Comparison of ENCODE assay signal across 13 cellular contexts in the genomic region with DNA sequence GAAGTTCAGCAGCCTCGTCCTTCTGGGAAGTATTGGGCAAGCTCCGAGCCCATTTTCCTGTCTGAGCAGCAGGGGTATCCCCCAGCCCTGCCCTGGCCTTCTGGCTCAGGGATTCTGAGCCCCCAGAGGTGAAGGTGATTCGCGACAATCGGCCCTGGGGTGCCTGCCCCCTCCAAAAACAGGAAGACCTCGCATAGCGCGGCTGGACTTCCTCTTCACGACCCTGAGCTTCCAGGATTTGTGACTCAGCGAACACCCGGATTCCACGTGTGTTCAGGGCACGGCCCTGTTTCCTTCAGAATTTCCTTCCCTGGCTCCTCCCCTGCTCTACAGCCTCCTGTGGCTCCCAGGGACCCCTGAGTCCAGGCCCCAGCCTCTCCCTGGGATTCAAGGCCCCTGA. TPM values are rescaled to one million over a fixed set of nuclear protein-coding genes. Genes with fewer than 3 reads are reported as not detected.
DNase-seq lines count a peak whose midpoint lies in the region; ATAC-seq and TF ChIP-seq lines count a peak whose summit lies in the region.
"Had no signal": no experiment of that assay in that cellular context is flagged by ENCODE, and none has a peak within 500 bp of the region (broad histone marks: within the 10 kb centered on the region; RNA-seq: fewer than 3 reads in every experiment).

A gene with protein sequence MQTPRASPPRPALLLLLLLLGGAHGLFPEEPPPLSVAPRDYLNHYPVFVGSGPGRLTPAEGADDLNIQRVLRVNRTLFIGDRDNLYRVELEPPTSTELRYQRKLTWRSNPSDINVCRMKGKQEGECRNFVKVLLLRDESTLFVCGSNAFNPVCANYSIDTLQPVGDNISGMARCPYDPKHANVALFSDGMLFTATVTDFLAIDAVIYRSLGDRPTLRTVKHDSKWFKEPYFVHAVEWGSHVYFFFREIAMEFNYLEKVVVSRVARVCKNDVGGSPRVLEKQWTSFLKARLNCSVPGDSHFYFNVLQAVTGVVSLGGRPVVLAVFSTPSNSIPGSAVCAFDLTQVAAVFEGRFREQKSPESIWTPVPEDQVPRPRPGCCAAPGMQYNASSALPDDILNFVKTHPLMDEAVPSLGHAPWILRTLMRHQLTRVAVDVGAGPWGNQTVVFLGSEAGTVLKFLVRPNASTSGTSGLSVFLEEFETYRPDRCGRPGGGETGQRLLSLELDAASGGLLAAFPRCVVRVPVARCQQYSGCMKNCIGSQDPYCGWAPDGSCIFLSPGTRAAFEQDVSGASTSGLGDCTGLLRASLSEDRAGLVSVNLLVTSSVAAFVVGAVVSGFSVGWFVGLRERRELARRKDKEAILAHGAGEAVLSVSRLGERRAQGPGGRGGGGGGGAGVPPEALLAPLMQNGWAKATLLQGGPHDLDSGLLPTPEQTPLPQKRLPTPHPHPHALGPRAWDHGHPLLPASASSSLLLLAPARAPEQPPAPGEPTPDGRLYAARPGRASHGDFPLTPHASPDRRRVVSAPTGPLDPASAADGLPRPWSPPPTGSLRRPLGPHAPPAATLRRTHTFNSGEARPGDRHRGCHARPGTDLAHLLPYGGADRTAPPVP (minus strand): TSS at position 116 of the 400 bp plus-strand sequence. CDS start 1,227 bp downstream, outside the sequence.

- CTCF ChIA-PET in WTC11 (lab: Charles Lee): interaction anchor here (1.0 to 3.2 kb wide), 8 partner anchors 8 to 77 kb away, joined by 3 to 28 read pairs (median 10); a partner anchor contains a TSS

- H3K27ac Mint-ChIP-seq in WTC11: no peak within 1 kb of the TSS
- H3K27ac Mint-ChIP-seq in nephron: no peak within 1 kb of the TSS
- H3K27ac Mint-ChIP-seq in activated T-helper 2 cell treated with anti-CD3 and anti-CD28 coated beads, Interferon-gamma antibody, Interleukin-2, Interleukin-4, amounts not matched to agents 10 μg/mL and 5 μg/mL and 100 μg/mL, durations not matched to agents 14 hours and 24 hours and 36 hours: no peak within 1 kb of the TSS
- H3K27ac Mint-ChIP-seq: activated B cell treated with CpG ODN at 0.5 μM for 24 hours; activated naive CD4-positive, alpha-beta T cell treated with anti-CD3 and anti-CD28 coated beads for 36 hours; stimulated activated memory B cell treated with anti-CD40 and anti-IgM and Interleukin-4, amounts not matched to agents 10 μg/mL and 1 μg/mL and 100 μg/mL, for 72 hours had no signal

- H3K9me3 Mint-ChIP-seq in WTC11 (no peaks in the 10 kb centered on the region), nephron (no peaks in the 10 kb centered on the region)
- H3K9me3 Mint-ChIP-seq in activated T-helper 2 cell treated with anti-CD3 and anti-CD28 coated beads, Interferon-gamma antibody, Interleukin-2, Interleukin-4, amounts not matched to agents 10 μg/mL and 5 μg/mL and 100 μg/mL, durations not matched to agents 14 hours and 24 hours and 36 hours: no peaks in the 10 kb centered on the region
- H3K9me3 Mint-ChIP-seq: activated B cell treated with CpG ODN at 0.5 μM for 24 hours; activated naive CD4-positive, alpha-beta T cell treated with anti-CD3 and anti-CD28 coated beads for 36 hours; stimulated activated memory B cell treated with anti-CD40 and anti-IgM and Interleukin-4, amounts not matched to agents 10 μg/mL and 1 μg/mL and 100 μg/mL, for 72 hours had no signal

- DNase-seq in WTC11 (ENCODE audit: low spot score) (no peak), globus pallidus (ENCODE audit: low spot score) (peak; percentile 29), ureter (ENCODE audit: low spot score) (no peak)
- no peak for DNase-seq in activated T-cell treated with anti-CD3 and anti-CD28 coated beads, Interleukin-2, amount 50 U/mL, for 48 hours
- DNase-seq in activated T-helper 2 cell treated with anti-CD3 and anti-CD28 coated beads, Interferon-gamma antibody, Interleukin-2, Interleukin-4, amounts not matched to agents 10 μg/mL and 5 μg/mL and 100 μg/mL, durations not matched to agents 14 hours and 24 hours and 36 hours (ENCODE audit: low spot score): no peak
- DNase-seq: activated B cell treated with CpG ODN at 0.5 μM for 24 hours; activated naive CD4-positive, alpha-beta T cell treated with anti-CD3 and anti-CD28 coated beads for 36 hours; NCI-H2029; stimulated activated CD4-positive, alpha-beta T cell treated with anti-CD3 and anti-CD28 coated beads, Interleukin-12 subunit alpha, Interleukin-12 subunit beta, amount 100 ng/mL, for 4 hours had no signal

- H3K4me1 Mint-ChIP-seq in WTC11 (peaks cover 9% of the 10 kb centered on the region), nephron (no peaks in the 10 kb centered on the region)
- no peaks in the 10 kb centered on the region for H3K4me1 Mint-ChIP-seq in activated T-helper 2 cell treated with anti-CD3 and anti-CD28 coated beads, Interferon-gamma antibody, Interleukin-2, Interleukin-4, amounts not matched to agents 10 μg/mL and 5 μg/mL and 100 μg/mL, durations not matched to agents 14 hours and 24 hours and 36 hours (ENCODE audit: low read depth)

- no peak within 1 kb of the TSS for H3K4me3 Mint-ChIP-seq in WTC11
- H3K4me3 Mint-ChIP-seq in nephron: peak within 1 kb of the TSS in 2 of 3 experiments; percentile 40
- H3K4me3 Mint-ChIP-seq in activated T-helper 2 cell treated with anti-CD3 and anti-CD28 coated beads, Interferon-gamma antibody, Interleukin-2, Interleukin-4, amounts not matched to agents 10 μg/mL and 5 μg/mL and 100 μg/mL, durations not matched to agents 14 hours and 24 hours and 36 hours (ENCODE audit: low read depth): no peak within 1 kb of the TSS
- H3K4me3 Mint-ChIP-seq: activated B cell treated with CpG ODN at 0.5 μM for 24 hours; activated naive CD4-positive, alpha-beta T cell treated with anti-CD3 and anti-CD28 coated beads for 36 hours; stimulated activated memory B cell treated with anti-CD40 and anti-IgM and Interleukin-4, amounts not matched to agents 10 μg/mL and 1 μg/mL and 100 μg/mL, for 72 hours had no signal

- POLR2A ChIA-PET in WTC11 (lab: Charles Lee): no interaction called here

- H3K27me3 Mint-ChIP-seq in WTC11 (ENCODE audit: low read depth) (peaks cover 2% of the 10 kb centered on the region; the same call in 1 of the 2 replicates), nephron (ENCODE audit: low read depth) (peaks cover 3% of the 10 kb centered on the region)
- no peaks in the 10 kb centered on the region for H3K27me3 Mint-ChIP-seq in activated T-helper 2 cell treated with anti-CD3 and anti-CD28 coated beads, Interferon-gamma antibody, Interleukin-2, Interleukin-4, amounts not matched to agents 10 μg/mL and 5 μg/mL and 100 μg/mL, durations not matched to agents 14 hours and 24 hours and 36 hours (ENCODE audit: low read depth)
- H3K27me3 Mint-ChIP-seq: activated B cell treated with CpG ODN at 0.5 μM for 24 hours had no signal

- TF ChIP-seq CTCF in WTC11 (IDR thresholded peaks at IDR 0.05) (no peak), nephron (IDR thresholded peaks at IDR 0.05; ENCODE audit: unreplicated experiment in 3 of 3) (no peak)

- intact Hi-C loops in activated T-helper 2 cell treated with anti-CD3 and anti-CD28 coated beads, Interferon-gamma antibody, Interleukin-2, Interleukin-4, amounts not matched to agents 10 μg/mL and 5 μg/mL and 100 μg/mL, durations not matched to agents 14 hours and 24 hours and 36 hours (cut with micrococcal nuclease): loop anchor here (5.0 kb wide), 1 partner anchor 78 kb away; a partner anchor contains a TSS

- ATAC-seq in WTC11 (no peak), GM18861 (IDR thresholded peaks at IDR 0.05; ENCODE audit: unreplicated experiment) (no peak)
- ATAC-seq: stimulated activated memory B cell treated with anti-CD40 and anti-IgM and Interleukin-4, amounts not matched to agents 10 μg/mL and 1 μg/mL and 100 μg/mL, for 72 hours had no signal

- H3K36me3 Mint-ChIP-seq in WTC11 (peaks cover 6% of the 10 kb centered on the region), nephron (ENCODE audit: low read depth) (peaks cover 5% of the 10 kb centered on the region)
- H3K36me3 Mint-ChIP-seq in activated T-helper 2 cell treated with anti-CD3 and anti-CD28 coated beads, Interferon-gamma antibody, Interleukin-2, Interleukin-4, amounts not matched to agents 10 μg/mL and 5 μg/mL and 100 μg/mL, durations not matched to agents 14 hours and 24 hours and 36 hours (ENCODE audit: low read depth): no peaks in the 10 kb centered on the region
- H3K36me3 Mint-ChIP-seq: stimulated activated memory B cell treated with anti-CD40 and anti-IgM and Interleukin-4, amounts not matched to agents 10 μg/mL and 1 μg/mL and 100 μg/mL, for 72 hours had no signal

TF ChIP-seq in WTC11, 78 proteins besides CTCF, POLR2A, EP300 and RAD21 (continues in another document):
- TF ChIP-seq, protein P1, sequence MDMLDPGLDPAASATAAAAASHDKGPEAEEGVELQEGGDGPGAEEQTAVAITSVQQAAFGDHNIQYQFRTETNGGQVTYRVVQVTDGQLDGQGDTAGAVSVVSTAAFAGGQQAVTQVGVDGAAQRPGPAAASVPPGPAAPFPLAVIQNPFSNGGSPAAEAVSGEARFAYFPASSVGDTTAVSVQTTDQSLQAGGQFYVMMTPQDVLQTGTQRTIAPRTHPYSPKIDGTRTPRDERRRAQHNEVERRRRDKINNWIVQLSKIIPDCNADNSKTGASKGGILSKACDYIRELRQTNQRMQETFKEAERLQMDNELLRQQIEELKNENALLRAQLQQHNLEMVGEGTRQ (CRISPR knock-in tag; IDR thresholded peaks at IDR 0.05): no peak
- no peak for TF ChIP-seq ETV6 (CRISPR knock-in tag; IDR thresholded peaks at IDR 0.05)
- TF ChIP-seq, protein P2, sequence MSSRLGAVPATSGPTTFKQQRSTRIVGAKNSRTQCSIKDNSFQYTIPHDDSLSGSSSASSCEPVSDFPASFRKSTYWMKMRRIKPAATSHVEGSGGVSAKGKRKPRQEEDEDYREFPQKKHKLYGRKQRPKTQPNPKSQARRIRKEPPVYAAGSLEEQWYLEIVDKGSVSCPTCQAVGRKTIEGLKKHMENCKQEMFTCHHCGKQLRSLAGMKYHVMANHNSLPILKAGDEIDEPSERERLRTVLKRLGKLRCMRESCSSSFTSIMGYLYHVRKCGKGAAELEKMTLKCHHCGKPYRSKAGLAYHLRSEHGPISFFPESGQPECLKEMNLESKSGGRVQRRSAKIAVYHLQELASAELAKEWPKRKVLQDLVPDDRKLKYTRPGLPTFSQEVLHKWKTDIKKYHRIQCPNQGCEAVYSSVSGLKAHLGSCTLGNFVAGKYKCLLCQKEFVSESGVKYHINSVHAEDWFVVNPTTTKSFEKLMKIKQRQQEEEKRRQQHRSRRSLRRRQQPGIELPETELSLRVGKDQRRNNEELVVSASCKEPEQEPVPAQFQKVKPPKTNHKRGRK (CRISPR knock-in tag; IDR thresholded peaks at IDR 0.05; ENCODE audit: borderline replicate concordance): no peak
- TF ChIP-seq ZBTB21 (CRISPR knock-in tag; IDR thresholded peaks at IDR 0.05; ENCODE audit: borderline replicate concordance): no peak
- TF ChIP-seq PRRX2 (CRISPR knock-in tag; IDR thresholded peaks at IDR 0.05): no peak
- TF ChIP-seq, protein P3, sequence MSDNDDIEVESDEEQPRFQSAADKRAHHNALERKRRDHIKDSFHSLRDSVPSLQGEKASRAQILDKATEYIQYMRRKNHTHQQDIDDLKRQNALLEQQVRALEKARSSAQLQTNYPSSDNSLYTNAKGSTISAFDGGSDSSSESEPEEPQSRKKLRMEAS (CRISPR knock-in tag; IDR thresholded peaks at IDR 0.05): no peak

RNA-seq across cellular contexts. Expression of the gene that starts here (rescaled TPM):
- total RNA-seq in WTC11 (2021) (45.1 to 52.1 TPM (median 49.1 TPM) in 3 replicates), ureter (12.3 TPM)
- total RNA-seq in activated T-helper 2 cell treated with anti-CD3 and anti-CD28 coated beads, Interferon-gamma antibody, Interleukin-2, Interleukin-4, amounts not matched to agents 10 μg/mL and 5 μg/mL and 100 μg/mL, durations not matched to agents 14 hours and 24 hours and 36 hours: not detected in 2 replicates
- total RNA-seq: epithelial cell of proximal tubule had no signal

Comparison
In these comparisons a context has a peak if more than half of its experiments do, and no peak if none do; other contexts are left out.
1. RNA of the gene that starts here (total RNA-seq): 45.1 to 52.1 TPM in WTC11 and 12.3 TPM in ureter (single experiment); not detected in activated T-helper 2 cell treated with anti-CD3 and anti-CD28 coated beads, Interferon-gamma antibody, Interleukin-2, Interleukin-4, amounts not matched to agents 10 μg/mL and 5 μg/mL and 100 μg/mL, durations not matched to agents 14 hours and 24 hours and 36 hours; every median in the first group is over 10 times any median in the second.
2. H3K4me3 Mint-ChIP-seq: peak in nephron (2 of 3); none in WTC11 (single experiment) and activated T-helper 2 cell treated with anti-CD3 and anti-CD28 coated beads, Interferon-gamma antibody, Interleukin-2, Interleukin-4, amounts not matched to agents 10 μg/mL and 5 μg/mL and 100 μg/mL, durations not matched to agents 14 hours and 24 hours and 36 hours (single experiment).